9 cellular contexts compared by ENCODE assay signal in genomic region chr6:149895702-149896310, GRCh38. TPM values are rescaled to one million over a fixed set of nuclear protein-coding genes. Genes with fewer than 3 reads are reported as not detected.
DNase-seq lines count a peak whose midpoint lies in the region; ATAC-seq, FAIRE-seq and TF ChIP-seq lines count a peak whose summit lies in the region.
"Had no signal": no experiment of that assay in that cellular context is flagged by ENCODE, and none has a peak within 500 bp of the region (broad histone marks: within the 10 kb centered on the region; RNA-seq: fewer than 3 reads in every experiment).

No MANE protein-coding gene starts in this region.

- peaks cover 0 to 5% of the 10 kb centered on the region in 2 donors for H3K4me1 Mint-ChIP-seq in natural killer cell treated with Interleukin-12 subunit alpha and Interleukin-12 subunit beta and Interleukin-15 and Interleukin-18, amount 100 ng/mL, for 72 hours (ENCODE audit: low read depth in 2 of 2)

- no peaks in the 10 kb centered on the region for H3K36me3 Mint-ChIP-seq in natural killer cell treated with Interleukin-12 subunit alpha and Interleukin-12 subunit beta and Interleukin-15 and Interleukin-18, amount 100 ng/mL, for 72 hours
- H3K36me3 Mint-ChIP-seq: natural killer cell had no signal

- FAIRE-seq in GM12891 (lab: Jason Lieb, UNC): no peak

- DNase-seq in NCI-H2196 (lab: John Stamatoyannopoulos, UW; ENCODE audit: unreplicated experiment) (peak; percentile 21), NCI-H2196 treated with DMSO at 0.1 percent for 48 hours (lab: John Stamatoyannopoulos, UW; ENCODE audit: unreplicated experiment) (no peak), SW 1271 (lab: John Stamatoyannopoulos, UW) (peak; percentile 80 to 90), GM12891 (ENCODE audit: insufficient read length, low spot score) (no peak)
- DNase-seq in central memory CD4-positive, alpha-beta T cell: peak; percentile 45
- no peak for DNase-seq in natural killer cell treated with Interleukin-12 subunit alpha and Interleukin-12 subunit beta and Interleukin-15 and Interleukin-18, amount 100 ng/mL, for 72 hours (ENCODE audit: low spot score)
- DNase-seq: natural killer cell had no signal

- no peaks in the 10 kb centered on the region for H3K9me3 Mint-ChIP-seq in natural killer cell treated with Interleukin-12 subunit alpha and Interleukin-12 subunit beta and Interleukin-15 and Interleukin-18, amount 100 ng/mL, for 72 hours
- H3K9me3 Mint-ChIP-seq: natural killer cell had no signal

- H3K27me3 Mint-ChIP-seq in natural killer cell treated with Interleukin-12 subunit alpha and Interleukin-12 subunit beta and Interleukin-15 and Interleukin-18, amount 100 ng/mL, for 72 hours: peaks cover 16 to 25% of the 10 kb centered on the region in 2 donors

- H3K4me3 Mint-ChIP-seq in natural killer cell treated with Interleukin-12 subunit alpha and Interleukin-12 subunit beta and Interleukin-15 and Interleukin-18, amount 100 ng/mL, for 72 hours: no peak overlapping the region
- H3K4me3 Mint-ChIP-seq: natural killer cell had no signal

- no peak for TF ChIP-seq POLR2A in GM12891 (IDR thresholded peaks at IDR 0.05; ENCODE audit: low read depth, low read length)

- ATAC-seq in natural killer cell treated with Interleukin-12 subunit alpha and Interleukin-12 subunit beta and Interleukin-15 and Interleukin-18, amount 100 ng/mL, for 72 hours: peak; percentile 36 to 59
- ATAC-seq in GM21717 (IDR thresholded peaks at IDR 0.05; ENCODE audit: unreplicated experiment) (no peak), GM19035 (IDR thresholded peaks at IDR 0.05; ENCODE audit: unreplicated experiment) (no peak)

- H3K27ac Mint-ChIP-seq in natural killer cell treated with Interleukin-12 subunit alpha and Interleukin-12 subunit beta and Interleukin-15 and Interleukin-18, amount 100 ng/mL, for 72 hours: no peak overlapping the region
- H3K27ac Mint-ChIP-seq: natural killer cell had no signal

TF ChIP-seq in GM12891, 5 proteins besides CTCF, POLR2A, EP300 and RAD21:
- TF ChIP-seq TAF1 (IDR thresholded peaks at IDR 0.05; ENCODE audit: low read depth, low read length): no peak
- TF ChIP-seq POLR2AphosphoS5 (IDR thresholded peaks at IDR 0.05; ENCODE audit: low read depth, low read length): no peak
- no peak for TF ChIP-seq SPI1 (IDR thresholded peaks at IDR 0.05; ENCODE audit: low read depth, low read length)
- TF ChIP-seq PAX5 (IDR thresholded peaks at IDR 0.05; ENCODE audit: insufficient read depth, low read length, severe bottlenecking): no peak
- no peak for TF ChIP-seq POU2F2 (IDR thresholded peaks at IDR 0.05; ENCODE audit: low read depth, low read length)

RNA-seq across cellular contexts. Expression of gene RAET1E, which starts 2.1 kb away (rescaled TPM):
- not detected for total RNA-seq in natural killer cell treated with Interleukin-12 subunit alpha and Interleukin-12 subunit beta and Interleukin-15 and Interleukin-18, amount 100 ng/mL, for 72 hours
- polyA plus RNA-seq in GM12891 (2012; ENCODE audit: low read depth, missing spikeins): not detected
- total RNA-seq: natural killer cell had no signal

RNA-seq across cellular contexts. Expression of gene RAET1G, which starts 27.1 kb away (rescaled TPM):
- total RNA-seq in natural killer cell treated with Interleukin-12 subunit alpha and Interleukin-12 subunit beta and Interleukin-15 and Interleukin-18, amount 100 ng/mL, for 72 hours: under 1 TPM in 1 of 2 donors, not detected in 1; 0.43 TPM
- not detected for polyA plus RNA-seq in GM12891 (2012; ENCODE audit: low read depth, missing spikeins)

RNA-seq across cellular contexts. Expression of gene LRP11, which starts 31.6 kb away (rescaled TPM):
- total RNA-seq in natural killer cell treated with Interleukin-12 subunit alpha and Interleukin-12 subunit beta and Interleukin-15 and Interleukin-18, amount 100 ng/mL, for 72 hours: 1 to 10 TPM; 1.6 to 2.9 TPM
- 0.10 TPM for polyA plus RNA-seq in GM12891 (2012; ENCODE audit: low read depth, missing spikeins)

RNA-seq across cellular contexts. Expression of gene ULBP2, which starts 46.0 kb away (rescaled TPM):
- 1 to 10 TPM in 1 of 2 donors, under 1 TPM in 1; 0.98 to 4.0 TPM for total RNA-seq in natural killer cell treated with Interleukin-12 subunit alpha and Interleukin-12 subunit beta and Interleukin-15 and Interleukin-18, amount 100 ng/mL, for 72 hours
- polyA plus RNA-seq in GM12891 (2012; ENCODE audit: low read depth, missing spikeins): 0.21 TPM

Comparison
In these comparisons a context has a peak if more than half of its experiments do, and no peak if none do; other contexts are left out.
1. DNase-seq: peak in NCI-H2196 (single experiment), SW 1271 (2 of 2) and central memory CD4-positive, alpha-beta T cell (single experiment); none in NCI-H2196 treated with DMSO at 0.1 percent for 48 hours (single experiment), natural killer cell treated with Interleukin-12 subunit alpha and Interleukin-12 subunit beta and Interleukin-15 and Interleukin-18, amount 100 ng/mL, for 72 hours (single experiment) and GM12891 (single experiment).
2. ATAC-seq: peak in natural killer cell treated with Interleukin-12 subunit alpha and Interleukin-12 subunit beta and Interleukin-15 and Interleukin-18, amount 100 ng/mL, for 72 hours (2 of 2); none in GM21717 (single experiment) and GM19035 (single experiment).